ENCODE assay signal across 1 cellular context in genomic region chr19:3034845-3035541, GRCh38.
TF ChIP-seq lines count a peak whose summit lies in the region.

No MANE protein-coding gene starts in this region.

TF ChIP-seq in H1, 55 proteins besides CTCF, POLR2A, EP300 and RAD21:
- TF ChIP-seq CHD2 (IDR thresholded peaks at IDR 0.05; ENCODE audit: low read length) (no peak), TBP (IDR thresholded peaks at IDR 0.05; ENCODE audit: low read depth, low read length) (no peak), TEAD4 (IDR thresholded peaks at IDR 0.05; ENCODE audit: low read depth, low read length) (no peak), SP1 (IDR thresholded peaks at IDR 0.05; ENCODE audit: low read depth, low read length) (no peak), SUZ12 (IDR thresholded peaks at IDR 0.05; ENCODE audit: low read length) (no peak), RNF2 (IDR thresholded peaks at IDR 0.05; ENCODE audit: borderline replicate concordance, low read depth, low read length, missing control alignments, poor library complexity, severe bottlenecking) (no peak), PHF8 (conservative IDR thresholded peaks at IDR 0.05; ENCODE audit: low read depth, low read length) (0 out of 2 replicates have a peak, but pooled peaks have one; percentile 21), KDM1A (IDR thresholded peaks at IDR 0.05; ENCODE audit: borderline replicate concordance, low read length) (no peak)
